In genomic region chr7:28272461-28272877, GRCh38 we compare ENCODE assay signal across 8 cellular contexts.
DNase-seq lines count a peak whose midpoint lies in the region; ATAC-seq and TF ChIP-seq lines count a peak whose summit lies in the region.

No MANE protein-coding gene starts in this region.

- no peaks in the 10 kb centered on the region for H4K20me1 ChIP-seq in neural cell (ENCODE audit: insufficient read depth)

- H3K9me2 ChIP-seq in neural cell (ENCODE audit: insufficient read depth, low read length), result no peaks in the 10 kb centered on the region

- H3K4me3 ChIP-seq in neural cell (ENCODE audit: low read length) (no peak overlapping the region), vagina (peak overlapping the region in 1 of 2 donors; percentile 34)

- no peaks in the 10 kb centered on the region for H3K27me3 ChIP-seq in neural cell (ENCODE audit: insufficient read depth, low read depth, low read length)
- H3K27me3 ChIP-seq in vagina, result no peaks in the 10 kb centered on the region

- H3K4me1 Mint-ChIP-seq in WTC11, result peaks cover 24% of the 10 kb centered on the region

- no peaks in the 10 kb centered on the region for H3K4me1 ChIP-seq in vagina

- ATAC-seq in WTC11, result peak; percentile 96

- TF ChIP-seq RAD21 in neural cell (conservative IDR thresholded peaks at IDR 0.05), result peak; percentile 44

- no peak for TF ChIP-seq POLR2A in vagina (IDR thresholded peaks at IDR 0.05)

- no peaks in the 10 kb centered on the region; the same call in 1 of the 2 replicates for H3K27me3 Mint-ChIP-seq in WTC11 (ENCODE audit: low read depth)

- POLR2A ChIA-PET in WTC11 (lab: Charles Lee), result no interaction called here

- intact Hi-C loops in vagina (cut with DNase I), result no loop called here

- H3K9ac ChIP-seq in neural cell (ENCODE audit: low read length), result no peak overlapping the region

- H3K27ac Mint-ChIP-seq in WTC11, result peak overlapping the region; percentile 97

- no peaks in the 10 kb centered on the region for H3K79me2 ChIP-seq in neural cell (replicated peaks; ENCODE audit: insufficient read depth, low read length)

- H3K27ac ChIP-seq in neural cell (ENCODE audit: low read length), result no peak overlapping the region
- H3K27ac ChIP-seq in vagina, result no peak overlapping the region

- H2AFZ ChIP-seq in neural cell (ENCODE audit: low read depth, low read length), result no peak overlapping the region

- CTCF ChIA-PET in WTC11 (lab: Charles Lee), result no interaction called here

- H3K4me2 ChIP-seq in neural cell (ENCODE audit: low read length), result no peak overlapping the region

- no peak for TF ChIP-seq EP300 in neural cell (conservative IDR thresholded peaks at IDR 0.05; ENCODE audit: poor library complexity, severe bottlenecking)

- peak; percentile 45; the same call in 1 of the 2 replicates for TF ChIP-seq CTCF in WTC11 (IDR thresholded peaks at IDR 0.05)
- peak; percentile 60 for TF ChIP-seq CTCF in neural cell (IDR thresholded peaks at IDR 0.05; ENCODE audit: poor library complexity, severe bottlenecking)
- TF ChIP-seq CTCF in vagina (IDR thresholded peaks at IDR 0.05), result peak in 1 of 3 experiments; percentile 47

- H3K9me3 ChIP-seq in neural cell (ENCODE audit: low read length) (no peaks in the 10 kb centered on the region), vagina (no peaks in the 10 kb centered on the region)

- DNase-seq in EH (ENCODE audit: low read depth), result peak; percentile 61
- DNase-seq in LHCN-M2 (ENCODE audit: low read depth), result peak; percentile 46
- peak; percentile 61 for DNase-seq in WTC11 (ENCODE audit: low spot score)
- DNase-seq in fibroblast of the conjunctiva (ENCODE audit: low read depth), result peak; percentile 36
- no peak for DNase-seq in NCI-H2107 (lab: John Stamatoyannopoulos, UW)
- no peak for DNase-seq in NCI-H187 treated with DMSO at 0.1 percent for 48 hours (lab: John Stamatoyannopoulos, UW)
- no peak for DNase-seq in vagina (ENCODE audit: extremely low spot score in 2 of 2)

- H3F3A ChIP-seq in neural cell (ENCODE audit: insufficient read depth, low read length, poor library complexity, severe bottlenecking), result no peaks in the 10 kb centered on the region

- peaks cover 25% of the 10 kb centered on the region for H3K9me3 Mint-ChIP-seq in WTC11

- peak overlapping the region; percentile 10 for H3K4me3 Mint-ChIP-seq in WTC11

- peaks cover 12% of the 10 kb centered on the region for H3K36me3 Mint-ChIP-seq in WTC11

- H3K36me3 ChIP-seq in neural cell (ENCODE audit: insufficient read depth, low read length) (no peaks in the 10 kb centered on the region), vagina (no peaks in the 10 kb centered on the region)

TF ChIP-seq in WTC11, 78 proteins besides CTCF, POLR2A, EP300 and RAD21:
- TF ChIP-seq TEAD1 (CRISPR knock-in tag; IDR thresholded peaks at IDR 0.05) (0 out of 2 replicates have a peak, but pooled peaks have one; percentile 40), RELA (CRISPR knock-in tag; IDR thresholded peaks at IDR 0.05; ENCODE audit: borderline replicate concordance) (no peak), ETV6 (CRISPR knock-in tag; IDR thresholded peaks at IDR 0.05) (peak; percentile 49; the same call in 1 of the 2 replicates)
TF ChIP-seq in WTC11: peak in this region for 2.

TF ChIP-seq in neural cell, 6 proteins besides CTCF, POLR2A, EP300 and RAD21:
- TF ChIP-seq MXI1 (conservative IDR thresholded peaks at IDR 0.05; ENCODE audit: poor library complexity, severe bottlenecking), result no peak
- no peak for TF ChIP-seq TAF1 (IDR thresholded peaks at IDR 0.05; ENCODE audit: low read depth)
- no peak for TF ChIP-seq POLR2AphosphoS5 (IDR thresholded peaks at IDR 0.05)
- peak; percentile 60 for TF ChIP-seq SMC3 (conservative IDR thresholded peaks at IDR 0.05; ENCODE audit: poor library complexity)
- no peak for TF ChIP-seq REST (IDR thresholded peaks at IDR 0.05; ENCODE audit: borderline replicate concordance)
- TF ChIP-seq EZH2 (IDR thresholded peaks at IDR 0.05; ENCODE audit: borderline replicate concordance, insufficient read depth, low read length, poor library complexity, severe bottlenecking), result no peak

Comparison
In these comparisons a context has a peak if more than half of its experiments do, and no peak if none do; other contexts are left out.
1. DNase-seq: peak in EH (single experiment), LHCN-M2 (single experiment), WTC11 (single experiment) and fibroblast of the conjunctiva (single experiment); none in NCI-H2107 (single experiment), NCI-H187 treated with DMSO at 0.1 percent for 48 hours (single experiment) and vagina (0 of 2).